18 cellular contexts compared by ENCODE assay signal in genomic region chr13:28442872-28443271, GRCh38. TPM values are rescaled to one million over a fixed set of nuclear protein-coding genes. Genes with fewer than 3 reads are reported as not detected.
A peak's percentile ranks its signal among the peaks of the same experiment; 100 is the strongest.
DNase-seq lines count a peak whose midpoint lies in the region; ATAC-seq, FAIRE-seq and TF ChIP-seq lines count a peak whose summit lies in the region.
"Had no signal": no experiment of that assay in that cellular context is flagged by ENCODE, and none has a peak within 500 bp of the region (broad histone marks: within the 10 kb centered on the region; RNA-seq: fewer than 3 reads in every experiment).

No MANE protein-coding gene starts in this region.

- no peak overlapping the region for H2AK5ac ChIP-seq in H1 (ENCODE audit: low read depth, low read length)

- H3K27me3 ChIP-seq in liver (ENCODE audit: control insufficient read depth in 4 of 4, insufficient read depth in 4 of 4, low read length in 3 of 4) (peaks cover 0 to 4% (median under 1%) of the 10 kb centered on the region in 4 donors), HepG2 (ENCODE audit: control insufficient read depth in 1 of 2, insufficient read depth in 2 of 2, low read length in 2 of 2) (no peaks in the 10 kb centered on the region), H1 (replicated peaks in 1 of 4; ENCODE audit: control insufficient read depth in 3 of 4, extremely low read depth in 1 of 4, insufficient read depth in 3 of 4, low read length in 3 of 4) (no peaks in the 10 kb centered on the region), iPS-18a (ENCODE audit: control insufficient read depth, insufficient read depth, low read length) (no peaks in the 10 kb centered on the region), upper lobe of right lung (no peaks in the 10 kb centered on the region)

- no peaks in the 10 kb centered on the region for H4K20me1 ChIP-seq in HepG2 (ENCODE audit: insufficient read depth, low read length)
- no peaks in the 10 kb centered on the region for H4K20me1 ChIP-seq in H1 (replicated peaks in 1 of 2; ENCODE audit: control insufficient read depth in 1 of 2, insufficient read depth in 2 of 2, low read length in 2 of 2)

- peaks cover 3% of the 10 kb centered on the region; the same call in 1 of the 2 replicates for H3K79me1 ChIP-seq in H1 (ENCODE audit: low read depth, low read length)

- H3K4me1 ChIP-seq in liver (ENCODE audit: control insufficient read depth in 4 of 4, insufficient read depth in 4 of 4, low read length in 3 of 4) (peaks cover 0 to 3% (median 0%) of the 10 kb centered on the region in 4 donors), HepG2 (ENCODE audit: insufficient read depth, low read length) (no peaks in the 10 kb centered on the region), H1 (replicated peaks in 1 of 4; ENCODE audit: control insufficient read depth in 3 of 4, insufficient read depth in 4 of 4, low read length in 3 of 4) (peaks cover 17 to 38% (median 23%) of the 10 kb centered on the region in 4 experiments), iPS-18a (ENCODE audit: control insufficient read depth, low read depth, low read length) (peaks cover 33% of the 10 kb centered on the region), upper lobe of right lung (no peaks in the 10 kb centered on the region)
- H3K4me1 ChIP-seq: Caco-2 had no signal

- H4K5ac ChIP-seq in H1 (ENCODE audit: insufficient read length, low read depth, low read length), result no peak overlapping the region

- FAIRE-seq in HepG2 (lab: Jason Lieb, UNC), result no peak
- no peak for FAIRE-seq in H1 (lab: Jason Lieb, UNC)
- FAIRE-seq: A204.1 had no signal

- POLR2A ChIA-PET in HepG2 (lab: Yijun Ruan, JAX) (no interaction called here), H1 (lab: Charles Lee; ENCODE audit: partially characterized antibody) (interaction anchor here (0.8 to 1.6 kb wide), 4 partner anchors 8 to 13 kb away, joined by 3 to 4 read pairs (median 4); no protein-coding TSS in a partner anchor)

- 53% methylated on average over 3 of the region's 3 CpGs for WGBS in liver
- WGBS in HepG2 (ENCODE audit: low lambda C conversion rate), result 31% methylated on average over 3 of the region's 3 CpGs
- 89% methylated on average over 3 of the region's 3 CpGs; no CpG with 5 or more reads in 1 of the 2 experiments for WGBS in H1 (ENCODE audit: extremely low coverage in 1 of 2, insufficient coverage in 1 of 2, insufficient read length in 1 of 2, insufficient replicate concordance in 2 of 2, low coverage in 1 of 2, low lambda C conversion rate in 2 of 2, missing lambda C conversion rate in 1 of 2), 2 experiments

- peak overlapping the region; percentile 25; the same call in 1 of the 2 replicates for H2BK5ac ChIP-seq in H1 (ENCODE audit: low read depth, low read length)

- no peak for TF ChIP-seq POLR2A in HepG2 (IDR thresholded peaks at IDR 0.05; ENCODE audit: insufficient read depth in 1 of 2, low read depth in 2 of 2, low read length in 2 of 2)
- no peak for TF ChIP-seq POLR2A in H1 (IDR thresholded peaks at IDR 0.05; ENCODE audit: control extremely low read depth in 1 of 2, low read depth in 2 of 2, low read length in 2 of 2)

- H3K9ac ChIP-seq in liver (ENCODE audit: low read depth in 1 of 2, low read length in 2 of 2) (no peak overlapping the region), HepG2 (ENCODE audit: insufficient read depth, low read depth, low read length) (no peak overlapping the region), H1 (replicated peaks in 1 of 4; ENCODE audit: extremely low read depth in 1 of 4, low read depth in 3 of 4, low read length in 3 of 4) (no peak overlapping the region), iPS-18a (ENCODE audit: low read length) (no peak overlapping the region)

- no peak overlapping the region for H3K56ac ChIP-seq in H1 (replicated peaks; ENCODE audit: insufficient read length, low read depth, low read length)

- peak overlapping the region; percentile 12 for H4K91ac ChIP-seq in H1 (replicated peaks; ENCODE audit: insufficient read length, low read length)

- H2BK12ac ChIP-seq in H1 (ENCODE audit: low read depth, low read length), result no peak overlapping the region

- no peak overlapping the region for H3K23ac ChIP-seq in H1 (ENCODE audit: insufficient read length)

- H2BK20ac ChIP-seq in H1 (ENCODE audit: low read length), result no peak overlapping the region

- TF ChIP-seq CTCF in liver (IDR thresholded peaks at IDR 0.05; ENCODE audit: low read depth, low read length, missing input control), result no peak
- no peak for TF ChIP-seq CTCF in HepG2 (CRISPR knock-in tag; IDR thresholded peaks at IDR 0.05)
- TF ChIP-seq CTCF in H1 (IDR thresholded peaks at IDR 0.05; ENCODE audit: control extremely low read depth in 1 of 3, insufficient read depth in 1 of 3, low read depth in 1 of 3, low read length in 3 of 3), result no peak
- TF ChIP-seq CTCF in upper lobe of right lung (IDR thresholded peaks at IDR 0.05), result no peak

- H3K4me2 ChIP-seq in HepG2 (ENCODE audit: low read depth, low read length) (no peak overlapping the region), H1 (ENCODE audit: insufficient read depth in 1 of 2, low read depth in 2 of 2, low read length in 2 of 2) (no peak overlapping the region)

- TF ChIP-seq EP300 in HepG2 (IDR thresholded peaks at IDR 0.05; ENCODE audit: low read depth in 2 of 2, low read length in 2 of 2), result no peak
- no peak for TF ChIP-seq EP300 in HepG2 (CRISPR knock-in tag; IDR thresholded peaks at IDR 0.05; ENCODE audit: borderline replicate concordance)
- no peak for TF ChIP-seq EP300 in H1 (IDR thresholded peaks at IDR 0.05; ENCODE audit: borderline replicate concordance in 1 of 2, low read depth in 2 of 2, low read length in 2 of 2)

- no peak overlapping the region for H4K8ac ChIP-seq in H1 (ENCODE audit: extremely low read depth, insufficient read depth, low read length)

- H3K4ac ChIP-seq in H1 (replicated peaks; ENCODE audit: insufficient read length, low read depth, low read length), result no peak overlapping the region

- no peak overlapping the region for H3K18ac ChIP-seq in H1 (ENCODE audit: extremely low read depth, low read length)

- H3K23me2 ChIP-seq in H1 (ENCODE audit: low read depth, low read length), result no peaks in the 10 kb centered on the region

- H3K14ac ChIP-seq in H1 (ENCODE audit: insufficient read length), result no peak overlapping the region

- DNase-seq in HepG2 (ENCODE audit: low spot score) (no peak), H1 (ENCODE audit: low read depth in 1 of 2, low spot score in 2 of 2) (no peak), GM19238 (ENCODE audit: insufficient read length, low spot score) (no peak), upper lobe of right lung (no peak)
- DNase-seq: Caco-2, DMS79 treated with DMSO at 0.1 percent for 48 hours, GF-D8, NCI-H1417 treated with DMSO at 0.1 percent for 48 hours, NCI-H2029 treated with DMSO at 0.1 percent for 48 hours, NCI-H510A, SHP77 had no signal

- ATAC-seq in HepG2 (no peak), GM21381 (IDR thresholded peaks at IDR 0.05; ENCODE audit: unreplicated experiment) (no peak), GM21447 (IDR thresholded peaks at IDR 0.05; ENCODE audit: unreplicated experiment) (no peak), upper lobe of right lung (no peak)
- ATAC-seq: Panc1 had no signal

- H3K9me3 ChIP-seq in liver (ENCODE audit: control insufficient read depth in 4 of 4, low read length in 3 of 4) (peaks cover 0 to 8% (median under 1%) of the 10 kb centered on the region in 4 donors), HepG2 (ENCODE audit: low read length) (peaks cover 4% of the 10 kb centered on the region; the same call in 1 of the 2 replicates), H1 (ENCODE audit: insufficient read depth in 2 of 2, low read depth in 1 of 2, low read length in 1 of 2) (peaks cover under 1 to 1% of the 10 kb centered on the region in 2 experiments), iPS-18a (ENCODE audit: control insufficient read depth, low read depth, low read length) (peaks cover 9% of the 10 kb centered on the region), upper lobe of right lung (peaks cover 3% of the 10 kb centered on the region)
- H3K9me3 ChIP-seq: Caco-2 had no signal

- H3K27ac ChIP-seq in liver (ENCODE audit: low read depth in 1 of 2, low read length in 2 of 2), result no peak overlapping the region
- H3K27ac ChIP-seq in HepG2 (ENCODE audit: extremely low read length, insufficient read depth, low read length), result no peak overlapping the region
- 0 out of 2 replicates have a peak overlapping the region, but pooled peaks have one; percentile 11 for H3K27ac ChIP-seq in H1 (ENCODE audit: low read depth, low read length)
- H3K27ac ChIP-seq in iPS-18a (ENCODE audit: low read length), result peak overlapping the region; percentile 30
- no peak overlapping the region for H3K27ac ChIP-seq in upper lobe of right lung

- H2AFZ ChIP-seq in HepG2 (ENCODE audit: low read length) (no peak overlapping the region), H1 (ENCODE audit: low read length) (no peak overlapping the region)

- H3K4me3 ChIP-seq in liver (ENCODE audit: low read depth in 1 of 3, low read length in 3 of 3) (no peak overlapping the region), HepG2 (replicated peaks in 1 of 3; ENCODE audit: insufficient read depth in 1 of 3, low read depth in 2 of 3, low read length in 3 of 3) (no peak overlapping the region), H1 (ENCODE audit: extremely low read depth in 1 of 4, insufficient read depth in 2 of 4, low read depth in 3 of 4, low read length in 4 of 4) (no peak overlapping the region), iPS-18a (ENCODE audit: low read length) (no peak overlapping the region), upper lobe of right lung (no peak overlapping the region)

- intact Hi-C loops in HepG2 (cut with micrococcal nuclease; ENCODE audit: unreplicated experiment) (no loop called here), upper lobe of right lung (cut with DNase I) (no loop called here)

- no peak overlapping the region for H2BK120ac ChIP-seq in H1 (replicated peaks; ENCODE audit: low read depth, low read length)

- CTCF ChIA-PET in HepG2 (lab: Yijun Ruan, JAX; ENCODE audit: low intra/inter-chr PET ratio, low total read pairs) (no interaction called here), H1 (lab: Charles Lee; ENCODE audit: partially characterized antibody) (interaction anchor here (0.7 to 1.2 kb wide), 2 partner anchors 9 to 10 kb away, joined by 3 to 5 read pairs; no protein-coding TSS in a partner anchor)

- H2BK15ac ChIP-seq in H1 (ENCODE audit: low read length), result no peak overlapping the region

- in situ Hi-C loops in HepG2 (cut with HindIII; ENCODE audit: extremely low pct_ligation_motif_present, low pct_unique_long_range_greater_than_20kb), result no loop called here

- H3K36me3 ChIP-seq in liver (ENCODE audit: control insufficient read depth in 4 of 4, insufficient read depth in 3 of 4, low read depth in 1 of 4, low read length in 3 of 4), result no peaks in the 10 kb centered on the region
- H3K36me3 ChIP-seq in HepG2 (replicated peaks in 1 of 2; ENCODE audit: control insufficient read depth in 1 of 2, insufficient read depth in 2 of 2, low read length in 2 of 2), result no peaks in the 10 kb centered on the region
- peaks cover 0 to 25% (median 13%) of the 10 kb centered on the region in 4 experiments; a peak in 3 of 8 replicates for H3K36me3 ChIP-seq in H1 (ENCODE audit: control insufficient read depth in 2 of 4, insufficient read depth in 4 of 4, low read length in 3 of 4)
- peaks cover 17% of the 10 kb centered on the region for H3K36me3 ChIP-seq in iPS-18a (ENCODE audit: control insufficient read depth, low read depth, low read length)
- no peaks in the 10 kb centered on the region for H3K36me3 ChIP-seq in upper lobe of right lung

- no TSS peak for BruUV-seq in HepG2 (replicated peaks; lab: Mats Ljungman, UMichigan)

- H3K79me2 ChIP-seq in HepG2 (ENCODE audit: insufficient read depth, low read length) (no peaks in the 10 kb centered on the region), H1 (ENCODE audit: control insufficient read depth in 1 of 2, insufficient read depth in 2 of 2, low read length in 2 of 2) (peaks cover 0 to 57% of the 10 kb centered on the region in 2 experiments; a peak in 2 of 4 replicates)

- TF ChIP-seq RAD21 in liver (IDR thresholded peaks at IDR 0.05) (no peak), HepG2 (CRISPR knock-in tag; IDR thresholded peaks at IDR 0.05) (no peak), H1 (IDR thresholded peaks at IDR 0.05 in 1 of 2, conservative IDR thresholded peaks at IDR 0.05 in 1 of 2; ENCODE audit: low read depth in 2 of 2, low read length in 2 of 2) (no peak)

RNA-seq across cellular contexts. Expression of gene FLT1, which starts 52.1 kb away (rescaled TPM):
- 10 to 100 TPM; 11.4 to 19.7 TPM for total RNA-seq in liver
- polyA plus RNA-seq in liver, result 1 to 10 TPM; 4.1 to 7.1 TPM
- total RNA-seq in HepG2 (2016; rRNA removed; fragmentation: Illumina TruSeq; extraction: Trizol), result 0.02 TPM in 1 of 2 replicates, not detected in the other
- total RNA-seq in HepG2 (2016; cell fraction: cytosol; rRNA removed; fragmentation: Illumina TruSeq; extraction: Trizol; ENCODE audit: low read depth), result not detected in 2 replicates
- not detected in 2 replicates for total RNA-seq in HepG2 (2016; cell fraction: insoluble cytoplasmic fraction; rRNA removed; fragmentation: Illumina TruSeq; extraction: Trizol)
- not detected in 2 replicates for total RNA-seq in HepG2 (2016; cell fraction: membrane; rRNA removed; fragmentation: Illumina TruSeq; extraction: Trizol)
- total RNA-seq in HepG2 (2016; cell fraction: nucleus; rRNA removed; fragmentation: Illumina TruSeq; extraction: Trizol), result not detected in 2 replicates
- not detected in 2 replicates for polyA plus RNA-seq in HepG2 (2011; rRNA removed)
- polyA plus RNA-seq in HepG2 (2011; cell fraction: cytosol; rRNA removed), result 0.03 TPM in 1 of 2 replicates, not detected in the other
- polyA plus RNA-seq in HepG2 (2011; cell fraction: nucleus; rRNA removed), result not detected in 2 replicates
- polyA plus RNA-seq in HepG2 (2012), result not detected in 2 replicates
- not detected in 2 replicates for polyA plus RNA-seq in HepG2 (2016; cell fraction: cytosol; fragmentation: Illumina TruSeq; extraction: Trizol; ENCODE audit: low read depth)
- polyA plus RNA-seq in HepG2 (2016; cell fraction: insoluble cytoplasmic fraction; fragmentation: Illumina TruSeq; extraction: Trizol; ENCODE audit: low read depth), result not detected in 2 replicates
- not detected in 2 replicates for polyA plus RNA-seq in HepG2 (2016; cell fraction: membrane; fragmentation: Illumina TruSeq; extraction: Trizol; ENCODE audit: low read depth)
- not detected in 2 replicates for polyA plus RNA-seq in HepG2 (2016; cell fraction: nucleus; fragmentation: Illumina TruSeq; extraction: Trizol; ENCODE audit: insufficient read depth, low read depth)
- not detected in 2 replicates for polyA minus RNA-seq in HepG2 (2011; rRNA and poly(A)+ RNA removed; ENCODE audit: low replicate concordance)
- not detected in 2 replicates for polyA minus RNA-seq in HepG2 (2011; cell fraction: cytosol; rRNA and poly(A)+ RNA removed)
- polyA minus RNA-seq in HepG2 (2011; cell fraction: nucleus; rRNA and poly(A)+ RNA removed), result not detected in 2 replicates
- total RNA-seq in H1 (2021; fragmentation: NEBNext Ultra II Directional; extraction: Animal tissue kit (Norgen Biotek cat#: 25700)), result 82.1 and 90.2 TPM in 2 replicates
- polyA plus RNA-seq in H1 (2011; rRNA removed), result 19.7 and 25.3 TPM in 2 replicates
- polyA plus RNA-seq in H1 (2011; cell fraction: cytosol; rRNA removed), result 23.1 TPM
- polyA plus RNA-seq in H1 (2011; cell fraction: nucleus; rRNA removed), result 64.4 TPM
- polyA plus RNA-seq in H1 (2012, experiment 1 of 2), result 31.7 to 56.7 TPM (median 41.7 TPM) in 4 replicates
- polyA plus RNA-seq in H1 (2012, experiment 2 of 2), result 3.4 TPM
- 79.6 TPM for polyA plus RNA-seq in H1 (2013, experiment 1 of 2)
- 76.6 TPM for polyA plus RNA-seq in H1 (2013, experiment 2 of 2)
- 73.4 and 80.6 TPM in 2 replicates for polyA minus RNA-seq in H1 (2011; rRNA and poly(A)+ RNA removed)
- 41.2 TPM for polyA minus RNA-seq in H1 (2011; cell fraction: cytosol; rRNA and poly(A)+ RNA removed)
- 70.9 TPM for polyA minus RNA-seq in H1 (2011; cell fraction: nucleus; rRNA and poly(A)+ RNA removed)
- 72.4 TPM for total RNA-seq in upper lobe of right lung
- total RNA-seq: LHCN-M2 had no signal

Comparison
In these comparisons a context has a peak if more than half of its experiments do, and no peak if none do; other contexts are left out.
1. RNA of gene FLT1, which starts 52.1 kb away (total RNA-seq): 82.1 to 90.2 TPM in H1, 72.4 TPM in upper lobe of right lung (single experiment) and 11.4 to 19.7 TPM in liver; 0.02 TPM in HepG2; every median in the first group is over 10 times any median in the second.
2. H3K27ac ChIP-seq: peak in H1 (single experiment) and iPS-18a (single experiment); none in liver (0 of 2), HepG2 (single experiment) and upper lobe of right lung (single experiment).